Comparison of ENCODE assay signal across 19 cellular contexts in genomic region chr13:110820311-110820710, GRCh38.
DNase-seq lines count a peak whose midpoint lies in the region; ATAC-seq lines count a peak whose summit lies in the region.
"Had no signal": no experiment of that assay in that cellular context is flagged by ENCODE, and none has a peak within 500 bp of the region (broad histone marks: within the 10 kb centered on the region; RNA-seq: fewer than 3 reads in every experiment).

No MANE protein-coding gene starts in this region.

- DNase-seq in DMS 273 (lab: John Stamatoyannopoulos, UW; ENCODE audit: unreplicated experiment) (peak; percentile 1), DMS 273 treated with DMSO at 0.1 percent for 48 hours (lab: John Stamatoyannopoulos, UW) (no peak), NCI-H146 treated with DMSO at 0.1 percent for 48 hours (lab: John Stamatoyannopoulos, UW; ENCODE audit: unreplicated experiment) (peak; percentile 78), NCI-H526 (lab: John Stamatoyannopoulos, UW) (peak; percentile 50 to 79), ureter (ENCODE audit: low spot score) (peak; percentile 18), HK-2 (ENCODE audit: unreplicated experiment) (no peak)
- DNase-seq: activated CD4-positive, CD25-positive, alpha-beta regulatory T cell; activated CD8-positive, alpha-beta T cell treated with anti-CD3 and anti-CD28 coated beads, Interleukin-2, amount 10 ng/mL, durations not matched to agents 7 days and 5 days; activated T-cell treated with anti-CD3 and anti-CD28 coated beads, Interleukin-2, amount 50 U/mL, for 48 hours; AML-193; effector memory CD8-positive, alpha-beta T cell; GF-D8; KG1; NCI-H82; stimulated activated CD4-positive, alpha-beta T cell treated with anti-CD3 and anti-CD28 coated beads, Interleukin-2, amount 100 ng/mL, for 24 hours; stimulated activated naive CD4-positive, alpha-beta T cell treated with Interleukin-2 at 50 U/mL for 16 hours had no signal

- ATAC-seq in HG03521 (IDR thresholded peaks at IDR 0.05; ENCODE audit: unreplicated experiment) (no peak), HG03039 (IDR thresholded peaks at IDR 0.05; ENCODE audit: unreplicated experiment) (no peak)
- ATAC-seq: natural killer cell treated with Interleukin-12 subunit alpha and Interleukin-12 subunit beta and Interleukin-15 and Interleukin-18, amount 100 ng/mL, for 72 hours had no signal

Comparison
In these comparisons a context has a peak if more than half of its experiments do, and no peak if none do; other contexts are left out.
1. DNase-seq: peak in DMS 273 (single experiment), NCI-H146 treated with DMSO at 0.1 percent for 48 hours (single experiment), NCI-H526 (2 of 2) and ureter (single experiment); none in DMS 273 treated with DMSO at 0.1 percent for 48 hours (single experiment) and HK-2 (single experiment).